18 cellular contexts compared by ENCODE assay signal in genomic region chr13:108044929-108045328, GRCh38.
"Had no signal": no experiment of that assay in that cellular context is flagged by ENCODE, and none has a peak within 500 bp of the region (broad histone marks: within the 10 kb centered on the region; RNA-seq: fewer than 3 reads in every experiment).

No MANE protein-coding gene starts in this region.

- ATAC-seq: pancreas; stimulated activated naive CD8-positive, alpha-beta T cell treated with anti-CD3 and anti-CD28 coated beads, Interleukin-15, Interleukin-2, amounts not matched to agents 100 U/mL and 50 U/mL, for 24 hours had no signal

- H3K79me2 ChIP-seq: hepatocyte had no signal

- H3K36me3 Mint-ChIP-seq: activated naive CD8-positive, alpha-beta T cell treated with anti-CD3 and anti-CD28 coated beads, Interleukin-2, amount 10 ng/mL, durations not matched to agents 7 days and 5 days; type B pancreatic cell had no signal

- H3K36me3 ChIP-seq: pancreas, suprapubic skin had no signal

- H3K4me1 Mint-ChIP-seq: activated naive CD8-positive, alpha-beta T cell treated with anti-CD3 and anti-CD28 coated beads, Interleukin-2, amount 10 ng/mL, durations not matched to agents 7 days and 5 days; neural crest cell had no signal

- H3K27me3 ChIP-seq: hepatocyte, pancreas, suprapubic skin had no signal

- H3K4me3 Mint-ChIP-seq: activated naive CD8-positive, alpha-beta T cell treated with anti-CD3 and anti-CD28 coated beads, Interleukin-2, amount 10 ng/mL, durations not matched to agents 7 days and 5 days; dendritic cell treated with granulocyte-macrophage colony-stimulating factor and Interleukin-4, amounts not matched to agents 40 ng/mL and 50 ng/mL, for 4 days; neural crest cell; type B pancreatic cell had no signal

- H3K9me3 Mint-ChIP-seq: activated naive CD8-positive, alpha-beta T cell treated with anti-CD3 and anti-CD28 coated beads, Interleukin-2, amount 10 ng/mL, durations not matched to agents 7 days and 5 days; neural crest cell; type B pancreatic cell had no signal

- H3K27me3 Mint-ChIP-seq: activated naive CD8-positive, alpha-beta T cell treated with anti-CD3 and anti-CD28 coated beads, Interleukin-2, amount 10 ng/mL, durations not matched to agents 7 days and 5 days; dendritic cell treated with granulocyte-macrophage colony-stimulating factor and Interleukin-4, amounts not matched to agents 40 ng/mL and 50 ng/mL, for 4 days; type B pancreatic cell had no signal

- DNase-seq: activated CD4-positive, alpha-beta T cell treated with anti-CD3 and anti-CD28 coated beads, Interleukin-2, amount 50 U/mL, for 48 hours; activated CD4-positive, CD25-positive, alpha-beta regulatory T cell treated with anti-CD3 and anti-CD28 coated beads, Interleukin-2, amount 50 U/mL, for 72 hours; activated gamma-delta T cell treated with Interleukin-2 at 50 U/mL for 16 hours; activated naive CD8-positive, alpha-beta T cell treated with anti-CD3 and anti-CD28 coated beads, Interleukin-2, amount 10 ng/mL, durations not matched to agents 7 days and 5 days; activated T-cell treated with anti-CD3 and anti-CD28 coated beads, Interleukin-2, amount 50 U/mL, for 48 hours; anterior cingulate cortex; cerebellar nuclear complex; erythroblast; kidney; pancreas; stimulated activated CD4-positive, alpha-beta T cell treated with anti-CD3 and anti-CD28 coated beads, Interleukin-4, amount 100 ng/mL, for 1 hour; stimulated activated CD8-positive, alpha-beta memory T cell treated with anti-CD3 and anti-CD28 coated beads, Interleukin-4, amount 100 ng/mL, for 48 hours; stimulated activated naive CD8-positive, alpha-beta T cell treated with anti-CD3 and anti-CD28 coated beads, Interleukin-15, Interleukin-2, amounts not matched to agents 100 U/mL and 50 U/mL, for 24 hours had no signal

- H3K27ac Mint-ChIP-seq: activated naive CD8-positive, alpha-beta T cell treated with anti-CD3 and anti-CD28 coated beads, Interleukin-2, amount 10 ng/mL, durations not matched to agents 7 days and 5 days; dendritic cell treated with granulocyte-macrophage colony-stimulating factor and Interleukin-4, amounts not matched to agents 40 ng/mL and 50 ng/mL, for 4 days; type B pancreatic cell had no signal

- H3K27ac ChIP-seq: hepatocyte, pancreas, suprapubic skin had no signal

- H3K4me1 ChIP-seq: pancreas, suprapubic skin had no signal

- H2AFZ ChIP-seq: hepatocyte had no signal

- H3K4me2 ChIP-seq: hepatocyte had no signal

- H3K4me3 ChIP-seq: hepatocyte, pancreas, suprapubic skin had no signal

- H3K9me3 ChIP-seq: pancreas, suprapubic skin had no signal
